In the genomic region with DNA sequence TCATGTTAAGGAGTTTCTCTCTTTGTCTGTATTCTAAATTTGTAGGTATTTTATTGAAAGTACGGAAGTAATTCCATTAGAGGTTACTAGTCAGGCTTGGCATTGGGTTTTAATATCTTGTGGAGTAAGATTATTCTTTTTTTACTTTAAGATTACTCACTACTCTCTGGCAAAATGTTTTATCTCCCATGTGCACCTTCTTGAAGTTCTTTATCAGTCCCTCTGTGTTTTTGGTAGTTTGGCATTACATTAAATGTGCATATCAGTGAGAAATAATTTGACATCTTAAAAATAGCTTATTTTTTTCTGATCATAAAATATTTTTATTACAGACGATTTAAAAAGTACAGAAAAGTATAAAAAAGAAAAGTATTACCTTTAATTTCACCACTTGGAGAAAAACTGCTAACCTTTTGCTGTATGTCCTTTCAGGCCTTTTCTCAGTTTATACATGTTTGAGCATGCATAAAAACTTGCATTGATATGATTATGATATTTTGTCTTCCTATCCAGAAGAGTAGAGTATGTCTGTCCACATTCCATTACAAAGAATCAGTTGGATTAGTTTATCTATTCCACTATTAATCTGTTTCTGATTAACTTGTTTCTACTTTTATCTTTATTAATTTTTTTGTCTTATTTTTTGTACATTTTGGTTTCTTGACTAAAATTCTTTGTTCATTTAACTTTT, we compare ENCODE assay signal across 2 cellular contexts.
TF ChIP-seq lines count a peak whose summit lies in the region.

No MANE protein-coding gene starts in this region.

TF ChIP-seq in IMR-90, 13 proteins besides CTCF, POLR2A, EP300 and RAD21:
- TF ChIP-seq CEBPB (IDR thresholded peaks at IDR 0.05; ENCODE audit: low read depth, low read length) = no peak
- TF ChIP-seq MAFK (IDR thresholded peaks at IDR 0.05; ENCODE audit: low read depth, low read length) = no peak
- TF ChIP-seq SMC3 (IDR thresholded peaks at IDR 0.05; ENCODE audit: low read depth, low read length) = no peak
- TF ChIP-seq MXI1 (IDR thresholded peaks at IDR 0.05; ENCODE audit: borderline replicate concordance, low read depth, low read length) = no peak
- TF ChIP-seq MAZ (IDR thresholded peaks at IDR 0.05; ENCODE audit: borderline replicate concordance, low read depth, low read length) = no peak
- TF ChIP-seq, protein P1, sequence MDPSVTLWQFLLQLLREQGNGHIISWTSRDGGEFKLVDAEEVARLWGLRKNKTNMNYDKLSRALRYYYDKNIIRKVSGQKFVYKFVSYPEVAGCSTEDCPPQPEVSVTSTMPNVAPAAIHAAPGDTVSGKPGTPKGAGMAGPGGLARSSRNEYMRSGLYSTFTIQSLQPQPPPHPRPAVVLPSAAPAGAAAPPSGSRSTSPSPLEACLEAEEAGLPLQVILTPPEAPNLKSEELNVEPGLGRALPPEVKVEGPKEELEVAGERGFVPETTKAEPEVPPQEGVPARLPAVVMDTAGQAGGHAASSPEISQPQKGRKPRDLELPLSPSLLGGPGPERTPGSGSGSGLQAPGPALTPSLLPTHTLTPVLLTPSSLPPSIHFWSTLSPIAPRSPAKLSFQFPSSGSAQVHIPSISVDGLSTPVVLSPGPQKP (IDR thresholded peaks at IDR 0.05; ENCODE audit: borderline replicate concordance, low read depth, low read length) = no peak
- TF ChIP-seq BHLHE40 (IDR thresholded peaks at IDR 0.05; ENCODE audit: low read depth, low read length) = no peak
- no peak for TF ChIP-seq CHD1 (IDR thresholded peaks at IDR 0.05; ENCODE audit: low read depth, low read length)
- no peak for TF ChIP-seq NFE2L2 (IDR thresholded peaks at IDR 0.05; ENCODE audit: low read depth, low read length)
- no peak for TF ChIP-seq FOS (IDR thresholded peaks at IDR 0.05; ENCODE audit: low read depth, low read length)
- TF ChIP-seq RCOR1 (IDR thresholded peaks at IDR 0.05; ENCODE audit: insufficient replicate concordance, low read length) = no peak
- TF ChIP-seq, protein P2, sequence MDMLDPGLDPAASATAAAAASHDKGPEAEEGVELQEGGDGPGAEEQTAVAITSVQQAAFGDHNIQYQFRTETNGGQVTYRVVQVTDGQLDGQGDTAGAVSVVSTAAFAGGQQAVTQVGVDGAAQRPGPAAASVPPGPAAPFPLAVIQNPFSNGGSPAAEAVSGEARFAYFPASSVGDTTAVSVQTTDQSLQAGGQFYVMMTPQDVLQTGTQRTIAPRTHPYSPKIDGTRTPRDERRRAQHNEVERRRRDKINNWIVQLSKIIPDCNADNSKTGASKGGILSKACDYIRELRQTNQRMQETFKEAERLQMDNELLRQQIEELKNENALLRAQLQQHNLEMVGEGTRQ (IDR thresholded peaks at IDR 0.05; ENCODE audit: low read depth, low read length) = no peak
- TF ChIP-seq RFX5 (IDR thresholded peaks at IDR 0.05; ENCODE audit: low read depth, low read length) = no peak

TF ChIP-seq in endothelial cell of umbilical vein, 7 proteins besides CTCF, POLR2A, EP300 and RAD21:
- TF ChIP-seq, protein P3, sequence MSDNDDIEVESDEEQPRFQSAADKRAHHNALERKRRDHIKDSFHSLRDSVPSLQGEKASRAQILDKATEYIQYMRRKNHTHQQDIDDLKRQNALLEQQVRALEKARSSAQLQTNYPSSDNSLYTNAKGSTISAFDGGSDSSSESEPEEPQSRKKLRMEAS (IDR thresholded peaks at IDR 0.05; ENCODE audit: insufficient read depth, insufficient read length) = no peak
- no peak for TF ChIP-seq FOS (IDR thresholded peaks at IDR 0.05; ENCODE audit: borderline replicate concordance, insufficient read depth, low read length)
